Comparison of ENCODE assay signal across 2 cellular contexts in the genomic region with DNA sequence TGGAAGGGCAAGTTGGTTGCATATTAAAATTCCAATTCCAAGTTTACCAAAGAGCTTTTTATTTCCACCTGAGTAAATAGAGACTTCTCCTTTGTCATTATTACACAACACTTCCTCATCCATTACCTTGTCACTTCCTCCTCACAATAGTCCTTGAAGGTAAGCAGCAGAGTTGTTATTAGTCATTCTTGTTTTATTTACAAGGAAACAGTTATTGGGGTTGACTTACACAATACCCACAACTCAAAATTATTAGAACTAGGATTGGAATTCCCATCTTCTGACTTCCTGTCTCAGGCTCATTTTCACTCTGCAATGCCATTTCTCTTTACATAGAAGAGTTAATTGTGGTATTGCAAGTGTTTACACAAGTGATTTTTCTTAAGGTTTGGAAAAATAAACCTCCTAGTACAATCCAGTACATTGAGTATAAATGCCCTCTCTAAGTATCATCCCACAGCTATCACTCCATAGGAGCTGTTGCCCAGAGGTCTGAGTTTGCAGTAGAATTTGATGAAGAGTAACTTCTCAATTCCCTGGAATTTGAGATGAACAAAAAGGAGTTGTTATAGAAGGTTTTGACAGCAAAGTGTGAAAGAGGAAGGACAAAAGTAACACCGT.
TF ChIP-seq lines count a peak whose summit lies in the region.

No MANE protein-coding gene starts in this region.

TF ChIP-seq in A549, 52 proteins besides CTCF, POLR2A, EP300 and RAD21 (continued from another document):
- TF ChIP-seq CEBPB (IDR thresholded peaks at IDR 0.05), result peak; percentile 76 to 81
- no peak for TF ChIP-seq ZFP36 (IDR thresholded peaks at IDR 0.05; ENCODE audit: borderline replicate concordance, partially characterized antibody)
- no peak for TF ChIP-seq FOXS1 (CRISPR knock-in tag; IDR thresholded peaks at IDR 0.05)
- no peak for TF ChIP-seq RARB (CRISPR knock-in tag; IDR thresholded peaks at IDR 0.05)
- no peak for TF ChIP-seq ESRRA (IDR thresholded peaks at IDR 0.05; ENCODE audit: borderline replicate concordance, low read length)
- no peak for TF ChIP-seq NFE2L2 (conservative IDR thresholded peaks at IDR 0.05; ENCODE audit: low read length)
- no peak for TF ChIP-seq ZSCAN20 (CRISPR knock-in tag; IDR thresholded peaks at IDR 0.05)
- TF ChIP-seq, protein P1, sequence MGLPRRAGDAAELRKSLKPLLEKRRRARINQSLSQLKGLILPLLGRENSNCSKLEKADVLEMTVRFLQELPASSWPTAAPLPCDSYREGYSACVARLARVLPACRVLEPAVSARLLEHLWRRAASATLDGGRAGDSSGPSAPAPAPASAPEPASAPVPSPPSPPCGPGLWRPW (IDR thresholded peaks at IDR 0.05), result 0 out of 2 replicates have a peak, but pooled peaks have one; percentile 21
- no peak for TF ChIP-seq BHLHE40 (IDR thresholded peaks at IDR 0.05; ENCODE audit: low read depth, low read length)
- no peak for TF ChIP-seq GATA3 (IDR thresholded peaks at IDR 0.05; ENCODE audit: borderline replicate concordance)
- no peak for TF ChIP-seq RCOR1 (IDR thresholded peaks at IDR 0.05; ENCODE audit: low read depth, low read length)
- no peak for TF ChIP-seq CHD4 (IDR thresholded peaks at IDR 0.05; ENCODE audit: borderline replicate concordance)
- TF ChIP-seq RNF2 (IDR thresholded peaks at IDR 0.05; ENCODE audit: borderline replicate concordance, low read depth), result no peak

TF ChIP-seq in WTC11, 78 proteins besides CTCF, POLR2A, EP300 and RAD21 (continued from another document):
- TF ChIP-seq, protein P2, sequence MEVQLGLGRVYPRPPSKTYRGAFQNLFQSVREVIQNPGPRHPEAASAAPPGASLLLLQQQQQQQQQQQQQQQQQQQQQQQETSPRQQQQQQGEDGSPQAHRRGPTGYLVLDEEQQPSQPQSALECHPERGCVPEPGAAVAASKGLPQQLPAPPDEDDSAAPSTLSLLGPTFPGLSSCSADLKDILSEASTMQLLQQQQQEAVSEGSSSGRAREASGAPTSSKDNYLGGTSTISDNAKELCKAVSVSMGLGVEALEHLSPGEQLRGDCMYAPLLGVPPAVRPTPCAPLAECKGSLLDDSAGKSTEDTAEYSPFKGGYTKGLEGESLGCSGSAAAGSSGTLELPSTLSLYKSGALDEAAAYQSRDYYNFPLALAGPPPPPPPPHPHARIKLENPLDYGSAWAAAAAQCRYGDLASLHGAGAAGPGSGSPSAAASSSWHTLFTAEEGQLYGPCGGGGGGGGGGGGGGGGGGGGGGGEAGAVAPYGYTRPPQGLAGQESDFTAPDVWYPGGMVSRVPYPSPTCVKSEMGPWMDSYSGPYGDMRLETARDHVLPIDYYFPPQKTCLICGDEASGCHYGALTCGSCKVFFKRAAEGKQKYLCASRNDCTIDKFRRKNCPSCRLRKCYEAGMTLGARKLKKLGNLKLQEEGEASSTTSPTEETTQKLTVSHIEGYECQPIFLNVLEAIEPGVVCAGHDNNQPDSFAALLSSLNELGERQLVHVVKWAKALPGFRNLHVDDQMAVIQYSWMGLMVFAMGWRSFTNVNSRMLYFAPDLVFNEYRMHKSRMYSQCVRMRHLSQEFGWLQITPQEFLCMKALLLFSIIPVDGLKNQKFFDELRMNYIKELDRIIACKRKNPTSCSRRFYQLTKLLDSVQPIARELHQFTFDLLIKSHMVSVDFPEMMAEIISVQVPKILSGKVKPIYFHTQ (CRISPR knock-in tag; IDR thresholded peaks at IDR 0.05), result no peak
- TF ChIP-seq, protein P3, sequence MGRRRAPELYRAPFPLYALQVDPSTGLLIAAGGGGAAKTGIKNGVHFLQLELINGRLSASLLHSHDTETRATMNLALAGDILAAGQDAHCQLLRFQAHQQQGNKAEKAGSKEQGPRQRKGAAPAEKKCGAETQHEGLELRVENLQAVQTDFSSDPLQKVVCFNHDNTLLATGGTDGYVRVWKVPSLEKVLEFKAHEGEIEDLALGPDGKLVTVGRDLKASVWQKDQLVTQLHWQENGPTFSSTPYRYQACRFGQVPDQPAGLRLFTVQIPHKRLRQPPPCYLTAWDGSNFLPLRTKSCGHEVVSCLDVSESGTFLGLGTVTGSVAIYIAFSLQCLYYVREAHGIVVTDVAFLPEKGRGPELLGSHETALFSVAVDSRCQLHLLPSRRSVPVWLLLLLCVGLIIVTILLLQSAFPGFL (CRISPR knock-in tag; IDR thresholded peaks at IDR 0.05; ENCODE audit: borderline replicate concordance), result no peak
- no peak for TF ChIP-seq ZNF416 (CRISPR knock-in tag; IDR thresholded peaks at IDR 0.05)
- TF ChIP-seq FOXJ3 (CRISPR knock-in tag; IDR thresholded peaks at IDR 0.05; ENCODE audit: borderline replicate concordance), result no peak
- no peak for TF ChIP-seq TEAD4 (CRISPR knock-in tag; IDR thresholded peaks at IDR 0.05)
- no peak for TF ChIP-seq NFATC4 (CRISPR knock-in tag; IDR thresholded peaks at IDR 0.05)
- no peak for TF ChIP-seq FOXP1 (CRISPR knock-in tag; IDR thresholded peaks at IDR 0.05; ENCODE audit: borderline replicate concordance)
- TF ChIP-seq RORB (CRISPR knock-in tag; IDR thresholded peaks at IDR 0.05), result no peak
- no peak for TF ChIP-seq MYBL2 (CRISPR knock-in tag; IDR thresholded peaks at IDR 0.05)
- TF ChIP-seq, protein P4, sequence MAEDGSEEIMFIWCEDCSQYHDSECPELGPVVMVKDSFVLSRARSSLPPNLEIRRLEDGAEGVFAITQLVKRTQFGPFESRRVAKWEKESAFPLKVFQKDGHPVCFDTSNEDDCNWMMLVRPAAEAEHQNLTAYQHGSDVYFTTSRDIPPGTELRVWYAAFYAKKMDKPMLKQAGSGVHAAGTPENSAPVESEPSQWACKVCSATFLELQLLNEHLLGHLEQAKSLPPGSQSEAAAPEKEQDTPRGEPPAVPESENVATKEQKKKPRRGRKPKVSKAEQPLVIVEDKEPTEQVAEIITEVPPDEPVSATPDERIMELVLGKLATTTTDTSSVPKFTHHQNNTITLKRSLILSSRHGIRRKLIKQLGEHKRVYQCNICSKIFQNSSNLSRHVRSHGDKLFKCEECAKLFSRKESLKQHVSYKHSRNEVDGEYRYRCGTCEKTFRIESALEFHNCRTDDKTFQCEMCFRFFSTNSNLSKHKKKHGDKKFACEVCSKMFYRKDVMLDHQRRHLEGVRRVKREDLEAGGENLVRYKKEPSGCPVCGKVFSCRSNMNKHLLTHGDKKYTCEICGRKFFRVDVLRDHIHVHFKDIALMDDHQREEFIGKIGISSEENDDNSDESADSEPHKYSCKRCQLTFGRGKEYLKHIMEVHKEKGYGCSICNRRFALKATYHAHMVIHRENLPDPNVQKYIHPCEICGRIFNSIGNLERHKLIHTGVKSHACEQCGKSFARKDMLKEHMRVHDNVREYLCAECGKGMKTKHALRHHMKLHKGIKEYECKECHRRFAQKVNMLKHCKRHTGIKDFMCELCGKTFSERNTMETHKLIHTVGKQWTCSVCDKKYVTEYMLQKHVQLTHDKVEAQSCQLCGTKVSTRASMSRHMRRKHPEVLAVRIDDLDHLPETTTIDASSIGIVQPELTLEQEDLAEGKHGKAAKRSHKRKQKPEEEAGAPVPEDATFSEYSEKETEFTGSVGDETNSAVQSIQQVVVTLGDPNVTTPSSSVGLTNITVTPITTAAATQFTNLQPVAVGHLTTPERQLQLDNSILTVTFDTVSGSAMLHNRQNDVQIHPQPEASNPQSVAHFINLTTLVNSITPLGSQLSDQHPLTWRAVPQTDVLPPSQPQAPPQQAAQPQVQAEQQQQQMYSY (CRISPR knock-in tag; IDR thresholded peaks at IDR 0.05), result no peak
- no peak for TF ChIP-seq SOX15 (CRISPR knock-in tag; IDR thresholded peaks at IDR 0.05)
TF ChIP-seq in WTC11: peak in this region for 0.
